In the genomic region with DNA sequence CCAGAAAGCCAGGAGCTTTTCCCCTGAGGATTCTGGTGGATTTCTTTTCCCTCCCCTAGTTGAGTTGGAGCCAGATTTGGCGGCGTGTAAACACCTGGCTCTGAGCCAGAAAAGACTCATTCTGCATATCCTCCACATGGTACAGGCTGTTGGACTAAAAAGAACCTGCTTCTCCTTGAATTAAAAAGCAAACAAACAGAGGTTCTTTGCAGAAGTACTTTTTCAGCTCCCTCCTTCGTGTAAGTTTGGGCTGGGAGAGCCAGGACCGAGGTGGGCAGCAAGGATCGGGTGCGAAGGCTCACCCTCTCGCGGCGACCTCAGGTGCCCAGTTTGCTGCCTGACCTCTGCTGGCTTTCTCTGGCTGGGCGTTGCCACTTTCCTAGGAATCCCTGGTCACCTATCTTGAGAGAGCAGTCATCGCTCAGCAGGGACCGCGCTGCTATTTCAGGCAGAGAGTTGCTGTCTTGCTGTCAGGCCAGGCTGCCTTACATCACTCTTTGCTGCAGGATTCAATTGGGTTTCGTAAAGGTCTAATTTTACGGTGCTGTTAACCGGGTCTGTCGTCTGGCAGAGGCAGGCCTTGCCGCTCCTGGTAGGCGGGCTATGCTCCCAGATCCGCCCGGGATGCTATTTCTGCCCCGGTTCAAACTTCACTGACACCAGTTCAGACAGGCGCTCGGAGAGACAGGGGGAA, we compare ENCODE assay signal across 8 cellular contexts. TPM values are rescaled to one million over a fixed set of nuclear protein-coding genes. Genes with fewer than 3 reads are reported as not detected.
A peak's percentile ranks its signal among the peaks of the same experiment; 100 is the strongest.
DNase-seq lines count a peak whose midpoint lies in the region; ATAC-seq and TF ChIP-seq lines count a peak whose summit lies in the region.

No MANE protein-coding gene starts in this region.

- H3K9me3 ChIP-seq in thoracic aorta = no peaks in the 10 kb centered on the region

- no peaks in the 10 kb centered on the region for H3K27me3 ChIP-seq in thoracic aorta (replicated peaks; ENCODE audit: insufficient read depth)

- ATAC-seq in thoracic aorta (ENCODE audit: insufficient number of reproducible peaks, low FRiP score, low read depth) = peak; percentile 67
- no peak for ATAC-seq in activated CD4-positive, alpha-beta T cell treated with anti-CD3 and anti-CD28 coated beads for 36 hours

- H3K36me3 Mint-ChIP-seq in brain = no peaks in the 10 kb centered on the region
- no peaks in the 10 kb centered on the region for H3K36me3 Mint-ChIP-seq in activated CD4-positive, alpha-beta T cell treated with anti-CD3 and anti-CD28 coated beads for 36 hours (ENCODE audit: low read depth)
- peaks cover 2% of the 10 kb centered on the region for H3K36me3 Mint-ChIP-seq in activated CD4-positive, alpha-beta T cell treated with anti-CD3 and anti-CD28 coated beads, Interleukin-2, amount 10 ng/mL, durations not matched to agents 24 days and 14 days (ENCODE audit: low read depth)

- H3K4me3 ChIP-seq in AG09309 (ENCODE audit: control insufficient read depth, low read depth, low read length) (peak overlapping the region; percentile 3), thoracic aorta (peak overlapping the region; percentile 81)

- H3K27ac Mint-ChIP-seq in brain = peak overlapping the region in 4 of 5 experiments; percentile 47 to 92 (median 80)
- no peak overlapping the region for H3K27ac Mint-ChIP-seq in activated CD4-positive, alpha-beta T cell treated with anti-CD3 and anti-CD28 coated beads for 36 hours
- H3K27ac Mint-ChIP-seq in activated CD4-positive, alpha-beta T cell treated with anti-CD3 and anti-CD28 coated beads, Interleukin-2, amount 10 ng/mL, durations not matched to agents 24 days and 14 days = no peak overlapping the region

- peaks cover 46% of the 10 kb centered on the region for H3K4me1 Mint-ChIP-seq in brain
- H3K4me1 Mint-ChIP-seq in activated CD4-positive, alpha-beta T cell treated with anti-CD3 and anti-CD28 coated beads for 36 hours = peaks cover 11% of the 10 kb centered on the region
- H3K4me1 Mint-ChIP-seq in activated CD4-positive, alpha-beta T cell treated with anti-CD3 and anti-CD28 coated beads, Interleukin-2, amount 10 ng/mL, durations not matched to agents 24 days and 14 days = peaks cover 7% of the 10 kb centered on the region

- H3K4me1 ChIP-seq in thoracic aorta (ENCODE audit: control insufficient read depth in 1 of 2, low read depth in 2 of 2) = peaks cover 0 to 25% of the 10 kb centered on the region in 2 donors

- H3K27me3 Mint-ChIP-seq in brain = peaks cover 78% of the 10 kb centered on the region
- H3K27me3 Mint-ChIP-seq in activated CD4-positive, alpha-beta T cell treated with anti-CD3 and anti-CD28 coated beads for 36 hours = peaks cover 61% of the 10 kb centered on the region
- H3K27me3 Mint-ChIP-seq in activated CD4-positive, alpha-beta T cell treated with anti-CD3 and anti-CD28 coated beads, Interleukin-2, amount 10 ng/mL, durations not matched to agents 24 days and 14 days = peaks cover 65% of the 10 kb centered on the region

- POLR2A ChIA-PET in activated CD4-positive, alpha-beta T cell treated with anti-CD3 and anti-CD28 coated beads for 36 hours (lab: Charles Lee) = no interaction called here

- CTCF ChIA-PET in activated CD4-positive, alpha-beta T cell treated with anti-CD3 and anti-CD28 coated beads for 36 hours (lab: Charles Lee) = interaction anchor here (0.7 kb wide), 1 partner anchor 22 kb away, joined by 3 read pairs; no protein-coding TSS in a partner anchor

- in situ Hi-C loops in GM13977 (cut with MboI; ENCODE audit: low pct_unique_long_range_greater_than_20kb, low sequenced_read_pairs, unreplicated experiment) = loop anchor here (25.0 kb wide), 1 partner anchor 506 kb away; no protein-coding TSS in a partner anchor

- peak overlapping the region; percentile 55 to 84 (median 81) for H3K4me3 Mint-ChIP-seq in brain
- H3K4me3 Mint-ChIP-seq in activated CD4-positive, alpha-beta T cell treated with anti-CD3 and anti-CD28 coated beads for 36 hours = no peak overlapping the region
- H3K4me3 Mint-ChIP-seq in activated CD4-positive, alpha-beta T cell treated with anti-CD3 and anti-CD28 coated beads, Interleukin-2, amount 10 ng/mL, durations not matched to agents 24 days and 14 days = no peak overlapping the region

- H3K36me3 ChIP-seq in thoracic aorta = no peaks in the 10 kb centered on the region

- H3K9me3 Mint-ChIP-seq in brain = peaks cover 0 to 10% (median 0%) of the 10 kb centered on the region in 5 experiments
- no peaks in the 10 kb centered on the region for H3K9me3 Mint-ChIP-seq in activated CD4-positive, alpha-beta T cell treated with anti-CD3 and anti-CD28 coated beads for 36 hours (ENCODE audit: low read depth)
- no peaks in the 10 kb centered on the region for H3K9me3 Mint-ChIP-seq in activated CD4-positive, alpha-beta T cell treated with anti-CD3 and anti-CD28 coated beads, Interleukin-2, amount 10 ng/mL, durations not matched to agents 24 days and 14 days

- intact Hi-C loops in activated CD4-positive, alpha-beta T cell treated with anti-CD3 and anti-CD28 coated beads for 36 hours (cut with DNase I, micrococcal nuclease) = loop anchor here in 1 of 2 experiments (10.0 kb wide), 1 partner anchor 408 kb away; no protein-coding TSS in a partner anchor
- intact Hi-C loops in activated CD4-positive, alpha-beta T cell treated with anti-CD3 and anti-CD28 coated beads, Interleukin-2, amount 10 ng/mL, durations not matched to agents 24 days and 14 days (cut with micrococcal nuclease) = loop anchor here (10.0 kb wide), 2 partner anchors 418 to 508 kb away; no protein-coding TSS in a partner anchor

- H3K27ac ChIP-seq in thoracic aorta = peak overlapping the region; percentile 84 to 86

- DNase-seq in AG09309 (ENCODE audit: low read depth) = peak; percentile 71
- peak; percentile 69 for DNase-seq in NCI-H1436 (lab: John Stamatoyannopoulos, UW)
- DNase-seq in iris pigment epithelial cell (ENCODE audit: low read depth) = peak; percentile 83
- peak; percentile 35 for DNase-seq in thoracic aorta (ENCODE audit: low spot score)
- no peak for DNase-seq in activated CD4-positive, alpha-beta T cell treated with anti-CD3 and anti-CD28 coated beads for 36 hours
- no peak for DNase-seq in GM13977 (ENCODE audit: low spot score)
- DNase-seq in activated CD4-positive, alpha-beta T cell treated with anti-CD3 and anti-CD28 coated beads, Interleukin-2, amount 10 ng/mL, durations not matched to agents 24 days and 14 days = no peak

- TF ChIP-seq CTCF in AG09309 (IDR thresholded peaks at IDR 0.05; ENCODE audit: control insufficient read depth, insufficient read depth, low read depth, low read length, missing control alignments) = no peak
- no peak for TF ChIP-seq CTCF in brain (conservative IDR thresholded peaks at IDR 0.05)
- no peak for TF ChIP-seq CTCF in thoracic aorta (IDR thresholded peaks at IDR 0.05)
- TF ChIP-seq CTCF in GM13977 (IDR thresholded peaks at IDR 0.05; ENCODE audit: extremely low read depth, insufficient read depth, missing control alignments) = no peak

RNA-seq across cellular contexts. Expression of gene PAPPA, which starts 3.2 kb away (rescaled TPM):
- polyA plus RNA-seq in brain (ENCODE audit: insufficient read depth, low read depth, low replicate concordance) = not detected
- 10 to 100 TPM in 1 of 2 donors, 1 to 10 TPM in 1; 7.4 to 17.4 TPM for total RNA-seq in thoracic aorta
- not detected for total RNA-seq in activated CD4-positive, alpha-beta T cell treated with anti-CD3 and anti-CD28 coated beads for 36 hours
- total RNA-seq in activated CD4-positive, alpha-beta T cell treated with anti-CD3 and anti-CD28 coated beads, Interleukin-2, amount 10 ng/mL, durations not matched to agents 24 days and 14 days = not detected in 2 replicates

Comparison
In these comparisons a context has a peak if more than half of its experiments do, and no peak if none do; other contexts are left out.
1. DNase-seq: peak in AG09309 (single experiment), NCI-H1436 (single experiment), iris pigment epithelial cell (single experiment) and thoracic aorta (single experiment); none in activated CD4-positive, alpha-beta T cell treated with anti-CD3 and anti-CD28 coated beads for 36 hours (single experiment), GM13977 (single experiment) and activated CD4-positive, alpha-beta T cell treated with anti-CD3 and anti-CD28 coated beads, Interleukin-2, amount 10 ng/mL, durations not matched to agents 24 days and 14 days (single experiment).
2. H3K27ac Mint-ChIP-seq: peak in brain (4 of 5); none in activated CD4-positive, alpha-beta T cell treated with anti-CD3 and anti-CD28 coated beads for 36 hours (single experiment) and activated CD4-positive, alpha-beta T cell treated with anti-CD3 and anti-CD28 coated beads, Interleukin-2, amount 10 ng/mL, durations not matched to agents 24 days and 14 days (single experiment).
3. H3K4me3 Mint-ChIP-seq: peak in brain (5 of 5); none in activated CD4-positive, alpha-beta T cell treated with anti-CD3 and anti-CD28 coated beads for 36 hours (single experiment) and activated CD4-positive, alpha-beta T cell treated with anti-CD3 and anti-CD28 coated beads, Interleukin-2, amount 10 ng/mL, durations not matched to agents 24 days and 14 days (single experiment).